In the genomic region with DNA sequence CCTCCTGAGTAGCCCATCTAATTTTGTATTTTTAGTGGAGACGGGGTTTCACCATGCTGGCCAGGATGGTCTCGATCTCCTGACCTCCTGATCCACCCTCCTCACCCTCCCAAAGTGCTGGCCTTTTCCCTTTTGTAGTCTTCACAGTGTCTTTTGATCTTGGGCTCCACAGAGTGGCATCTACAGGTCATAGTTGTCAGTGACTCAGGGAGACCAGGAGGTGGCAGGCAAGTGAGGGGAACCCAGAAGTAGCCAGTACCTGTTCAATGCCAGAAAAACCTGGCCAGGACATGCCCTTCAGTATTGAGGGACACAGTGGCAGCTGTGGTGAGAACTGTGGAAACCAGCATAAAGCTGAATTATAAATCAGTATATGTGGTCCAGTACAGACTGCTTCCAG, we compare ENCODE assay signal across 13 cellular contexts. TPM values are rescaled to one million over a fixed set of nuclear protein-coding genes. Genes with fewer than 3 reads are reported as not detected.
DNase-seq lines count a peak whose midpoint lies in the region; ATAC-seq and TF ChIP-seq lines count a peak whose summit lies in the region.
"Had no signal": no experiment of that assay in that cellular context is flagged by ENCODE, and none has a peak within 500 bp of the region (broad histone marks: within the 10 kb centered on the region; RNA-seq: fewer than 3 reads in every experiment).

No MANE protein-coding gene starts in this region.

- no peak overlapping the region for H2AFZ ChIP-seq in neural progenitor cell (replicated peaks)
- H2AFZ ChIP-seq in neuronal stem cell (ENCODE audit: low read length): no peak overlapping the region

- H2BK120ac ChIP-seq in neuronal stem cell (ENCODE audit: low read depth, low read length): no peak overlapping the region

- H3K9me3 ChIP-seq in WERI-Rb-1 (ENCODE audit: severe bottlenecking): peaks cover 10% of the 10 kb centered on the region
- no peaks in the 10 kb centered on the region for H3K9me3 ChIP-seq in neural progenitor cell (ENCODE audit: low read depth)
- peaks cover 0 to 3% of the 10 kb centered on the region in 2 donors for H3K9me3 ChIP-seq in neuronal stem cell (replicated peaks in 1 of 2; ENCODE audit: control insufficient read depth in 2 of 2, insufficient read depth in 1 of 2, low read depth in 1 of 2, low read length in 2 of 2)
- H3K9me3 ChIP-seq in lower lobe of right lung: no peaks in the 10 kb centered on the region
- H3K9me3 ChIP-seq: uterus had no signal

- no CpG with 5 or more reads among the region's 2 CpGs for WGBS in neuronal stem cell (ENCODE audit: extremely low coverage in 2 of 2, insufficient read length in 2 of 2, insufficient replicate concordance in 1 of 2), 2 donors

- no peak overlapping the region for H3K4me3 ChIP-seq in WERI-Rb-1 (ENCODE audit: low read depth, low read length)
- H3K4me3 ChIP-seq in neural progenitor cell: no peak overlapping the region
- no peak overlapping the region for H3K4me3 ChIP-seq in neuronal stem cell (ENCODE audit: low read length in 2 of 2)
- H3K4me3 ChIP-seq in lower lobe of right lung: no peak overlapping the region
- H3K4me3 ChIP-seq: dorsolateral prefrontal cortex, uterus had no signal

- no peak overlapping the region for H2BK5ac ChIP-seq in neuronal stem cell (ENCODE audit: low read length)

- H3K9ac ChIP-seq in neural progenitor cell (no peak overlapping the region), neuronal stem cell (ENCODE audit: low read depth, low read length, poor library complexity) (no peak overlapping the region)

- no peak overlapping the region for H3K4ac ChIP-seq in neuronal stem cell (ENCODE audit: low read length)

- CTCF ChIA-PET in activated CD8-positive, alpha-beta T cell treated with anti-CD3 and anti-CD28 coated beads, Interleukin-2, amount 10 ng/mL, durations not matched to agents 7 days and 5 days (lab: Charles Lee): interaction anchor here (0.9 kb wide), 2 partner anchors 33 to 89 kb away, joined by 3 read pairs; no protein-coding TSS in a partner anchor
- CTCF ChIA-PET in activated CD8-positive, alpha-beta T cell treated with anti-CD3 and anti-CD28 coated beads for 36 hours (lab: Charles Lee): no interaction called here

- no peaks in the 10 kb centered on the region for H3K27me3 ChIP-seq in WERI-Rb-1 (ENCODE audit: insufficient read depth, low read depth, severe bottlenecking)
- peaks cover 60% of the 10 kb centered on the region for H3K27me3 ChIP-seq in neural progenitor cell
- H3K27me3 ChIP-seq in neuronal stem cell (ENCODE audit: control insufficient read depth in 3 of 3, insufficient read depth in 3 of 3, low read depth in 1 of 3, low read length in 3 of 3): peaks cover 0 to 45% (median 0%) of the 10 kb centered on the region in 3 experiments
- peaks cover 37% of the 10 kb centered on the region for H3K27me3 ChIP-seq in lower lobe of right lung (ENCODE audit: low read depth)
- H3K27me3 ChIP-seq: uterus had no signal

- no peak overlapping the region for H3K4me3 Mint-ChIP-seq in activated CD8-positive, alpha-beta T cell treated with anti-CD3 and anti-CD28 coated beads, Interleukin-2, amount 10 ng/mL, durations not matched to agents 7 days and 5 days
- H3K4me3 Mint-ChIP-seq in activated CD8-positive, alpha-beta T cell treated with anti-CD3 and anti-CD28 coated beads for 36 hours: no peak overlapping the region
- no peak overlapping the region for H3K4me3 Mint-ChIP-seq in neural progenitor cell

- no peak overlapping the region for H3K4me2 ChIP-seq in neural progenitor cell
- no peak overlapping the region for H3K4me2 ChIP-seq in neuronal stem cell (ENCODE audit: insufficient read depth, low read length, poor library complexity, severe bottlenecking)

- no peak for TF ChIP-seq CTCF in activated CD8-positive, alpha-beta T cell treated with anti-CD3 and anti-CD28 coated beads for 36 hours (IDR thresholded peaks at IDR 0.05)
- TF ChIP-seq CTCF in LNCAP (IDR thresholded peaks at IDR 0.05) (peak; percentile 20; the same call in 1 of the 2 replicates), WERI-Rb-1 (IDR thresholded peaks at IDR 0.05; ENCODE audit: low read depth, low read length) (peak; percentile 74), neural progenitor cell (IDR thresholded peaks at IDR 0.05) (peak; percentile 9), lower lobe of right lung (IDR thresholded peaks at IDR 0.05) (no peak)

- H3K27ac ChIP-seq in WERI-Rb-1: no peak overlapping the region
- H3K27ac ChIP-seq in neural progenitor cell: no peak overlapping the region
- no peak overlapping the region for H3K27ac ChIP-seq in neuronal stem cell (replicated peaks; ENCODE audit: low read length)
- no peak overlapping the region for H3K27ac ChIP-seq in lower lobe of right lung
- H3K27ac ChIP-seq: dorsolateral prefrontal cortex, uterus had no signal

- H3K23ac ChIP-seq in neuronal stem cell (ENCODE audit: low read depth, low read length, poor library complexity): no peak overlapping the region

- no peaks in the 10 kb centered on the region for H3K9me3 Mint-ChIP-seq in activated CD8-positive, alpha-beta T cell treated with anti-CD3 and anti-CD28 coated beads, Interleukin-2, amount 10 ng/mL, durations not matched to agents 7 days and 5 days (ENCODE audit: insufficient read depth)
- no peaks in the 10 kb centered on the region for H3K9me3 Mint-ChIP-seq in activated CD8-positive, alpha-beta T cell treated with anti-CD3 and anti-CD28 coated beads for 36 hours
- no peaks in the 10 kb centered on the region for H3K9me3 Mint-ChIP-seq in neural progenitor cell
- H3K9me3 Mint-ChIP-seq: activated T-helper 2 cell treated with anti-CD3 and anti-CD28 coated beads, Interferon-gamma antibody, Interleukin-2, Interleukin-4, amounts not matched to agents 10 μg/mL and 5 μg/mL and 100 μg/mL, durations not matched to agents 14 hours and 24 hours and 36 hours had no signal

- no peak overlapping the region for H4K8ac ChIP-seq in neuronal stem cell (ENCODE audit: low read depth, low read length)

- no peak overlapping the region for H2BK15ac ChIP-seq in neuronal stem cell (ENCODE audit: low read length)

- H2BK12ac ChIP-seq in neuronal stem cell (ENCODE audit: low read length): no peak overlapping the region

- H3K27ac Mint-ChIP-seq in activated CD8-positive, alpha-beta T cell treated with anti-CD3 and anti-CD28 coated beads, Interleukin-2, amount 10 ng/mL, durations not matched to agents 7 days and 5 days: no peak overlapping the region
- no peak overlapping the region for H3K27ac Mint-ChIP-seq in activated CD8-positive, alpha-beta T cell treated with anti-CD3 and anti-CD28 coated beads for 36 hours
- H3K27ac Mint-ChIP-seq in neural progenitor cell: no peak overlapping the region
- H3K27ac Mint-ChIP-seq: activated T-helper 2 cell treated with anti-CD3 and anti-CD28 coated beads, Interferon-gamma antibody, Interleukin-2, Interleukin-4, amounts not matched to agents 10 μg/mL and 5 μg/mL and 100 μg/mL, durations not matched to agents 14 hours and 24 hours and 36 hours had no signal

- no peaks in the 10 kb centered on the region for H3K36me3 ChIP-seq in WERI-Rb-1
- no peaks in the 10 kb centered on the region for H3K36me3 ChIP-seq in neural progenitor cell
- no peaks in the 10 kb centered on the region for H3K36me3 ChIP-seq in neuronal stem cell (replicated peaks in 1 of 2; ENCODE audit: control insufficient read depth in 2 of 2, insufficient read depth in 2 of 2, low read length in 2 of 2)
- no peaks in the 10 kb centered on the region for H3K36me3 ChIP-seq in lower lobe of right lung
- H3K36me3 ChIP-seq: uterus had no signal

- no peaks in the 10 kb centered on the region for H4K20me1 ChIP-seq in neural progenitor cell (ENCODE audit: low read depth)

- H3K14ac ChIP-seq in neuronal stem cell (ENCODE audit: low read length): no peak overlapping the region

- H3F3A ChIP-seq in neural progenitor cell (ENCODE audit: low read depth): no peaks in the 10 kb centered on the region

- DNase-seq in activated CD8-positive, alpha-beta T cell treated with anti-CD3 and anti-CD28 coated beads, Interleukin-2, amount 10 ng/mL, durations not matched to agents 7 days and 5 days: no peak
- no peak for DNase-seq in activated CD8-positive, alpha-beta T cell treated with anti-CD3 and anti-CD28 coated beads for 36 hours
- DNase-seq in WERI-Rb-1: peak; percentile 64
- DNase-seq in neural progenitor cell (ENCODE audit: low spot score): peak; percentile 10
- DNase-seq in neuronal stem cell (ENCODE audit: low spot score): no peak
- DNase-seq in 8988T: no peak
- no peak for DNase-seq in lower lobe of right lung
- DNase-seq: dorsolateral prefrontal cortex, NCI-H1436, T-helper 1 cell, uterus had no signal

- H3K79me1 ChIP-seq in neuronal stem cell (ENCODE audit: low read depth, low read length): no peaks in the 10 kb centered on the region

- H3K4me1 Mint-ChIP-seq in activated CD8-positive, alpha-beta T cell treated with anti-CD3 and anti-CD28 coated beads, Interleukin-2, amount 10 ng/mL, durations not matched to agents 7 days and 5 days (ENCODE audit: low read depth): peaks cover 1% of the 10 kb centered on the region
- H3K4me1 Mint-ChIP-seq in activated CD8-positive, alpha-beta T cell treated with anti-CD3 and anti-CD28 coated beads for 36 hours (ENCODE audit: low read depth): no peaks in the 10 kb centered on the region
- peaks cover 9% of the 10 kb centered on the region for H3K4me1 Mint-ChIP-seq in neural progenitor cell

- POLR2A ChIA-PET in activated CD8-positive, alpha-beta T cell treated with anti-CD3 and anti-CD28 coated beads, Interleukin-2, amount 10 ng/mL, durations not matched to agents 7 days and 5 days (lab: Charles Lee): no interaction called here
- POLR2A ChIA-PET in activated CD8-positive, alpha-beta T cell treated with anti-CD3 and anti-CD28 coated beads for 36 hours (lab: Charles Lee): no interaction called here

- intact Hi-C loops in activated CD8-positive, alpha-beta T cell treated with anti-CD3 and anti-CD28 coated beads for 36 hours (cut with micrococcal nuclease): no loop called here
- intact Hi-C loops in lower lobe of right lung (cut with DNase I): no loop called here

- no peaks in the 10 kb centered on the region for H3K36me3 Mint-ChIP-seq in activated CD8-positive, alpha-beta T cell treated with anti-CD3 and anti-CD28 coated beads, Interleukin-2, amount 10 ng/mL, durations not matched to agents 7 days and 5 days (ENCODE audit: low read depth)
- H3K36me3 Mint-ChIP-seq in activated CD8-positive, alpha-beta T cell treated with anti-CD3 and anti-CD28 coated beads for 36 hours (ENCODE audit: low read depth): no peaks in the 10 kb centered on the region
- H3K36me3 Mint-ChIP-seq in neural progenitor cell: no peaks in the 10 kb centered on the region

- H3K4me1 ChIP-seq in neural progenitor cell (peaks cover 10% of the 10 kb centered on the region), neuronal stem cell (ENCODE audit: control insufficient read depth in 2 of 2, insufficient read depth in 1 of 2, low read depth in 1 of 2, low read length in 2 of 2) (peaks cover 0 to 7% of the 10 kb centered on the region in 2 donors), lower lobe of right lung (no peaks in the 10 kb centered on the region)
- H3K4me1 ChIP-seq: uterus had no signal

- no peaks in the 10 kb centered on the region for H3K79me2 ChIP-seq in neural progenitor cell (ENCODE audit: low read depth)

- H3K18ac ChIP-seq in neuronal stem cell (ENCODE audit: low read length): no peak overlapping the region

- ATAC-seq in activated CD8-positive, alpha-beta T cell treated with anti-CD3 and anti-CD28 coated beads, Interleukin-2, amount 10 ng/mL, durations not matched to agents 7 days and 5 days: peak; percentile 39
- no peak for ATAC-seq in activated CD8-positive, alpha-beta T cell treated with anti-CD3 and anti-CD28 coated beads for 36 hours
- ATAC-seq in lower lobe of right lung: no peak

- peaks cover 67% of the 10 kb centered on the region for H3K27me3 Mint-ChIP-seq in activated CD8-positive, alpha-beta T cell treated with anti-CD3 and anti-CD28 coated beads, Interleukin-2, amount 10 ng/mL, durations not matched to agents 7 days and 5 days (ENCODE audit: low read depth)
- peaks cover 55% of the 10 kb centered on the region for H3K27me3 Mint-ChIP-seq in activated CD8-positive, alpha-beta T cell treated with anti-CD3 and anti-CD28 coated beads for 36 hours
- peaks cover 15% of the 10 kb centered on the region for H3K27me3 Mint-ChIP-seq in neural progenitor cell (ENCODE audit: insufficient read depth, low read depth)

- H2AK5ac ChIP-seq in neuronal stem cell (ENCODE audit: low read depth, low read length): no peak overlapping the region

- H4K91ac ChIP-seq in neuronal stem cell (ENCODE audit: low read depth, low read length, poor library complexity): no peak overlapping the region

RNA-seq across cellular contexts. Expression of gene RPP21, which starts 19.6 kb away (rescaled TPM):
- total RNA-seq in activated CD8-positive, alpha-beta T cell treated with anti-CD3 and anti-CD28 coated beads, Interleukin-2, amount 10 ng/mL, durations not matched to agents 7 days and 5 days: 10 to 100 TPM; 37.3 to 37.9 TPM
- total RNA-seq in activated CD8-positive, alpha-beta T cell treated with anti-CD3 and anti-CD28 coated beads for 36 hours: 10 to 100 TPM; 43.0 to 43.5 TPM
- total RNA-seq in neural progenitor cell (ENCODE audit: low replicate concordance) (38.0 and 89.6 TPM in 2 replicates), lower lobe of right lung (30.6 TPM)
- polyA plus RNA-seq in neuronal stem cell (2013, experiment 1 of 2): 140 TPM
- 136 TPM for polyA plus RNA-seq in neuronal stem cell (2013, experiment 2 of 2)

RNA-seq across cellular contexts. Expression of gene TRIM39, which starts 37.9 kb away (rescaled TPM):
- total RNA-seq in activated CD8-positive, alpha-beta T cell treated with anti-CD3 and anti-CD28 coated beads, Interleukin-2, amount 10 ng/mL, durations not matched to agents 7 days and 5 days: 10 to 100 TPM; 16.7 to 16.9 TPM
- 10 to 100 TPM; 21.6 to 22.3 TPM for total RNA-seq in activated CD8-positive, alpha-beta T cell treated with anti-CD3 and anti-CD28 coated beads for 36 hours
- total RNA-seq in neural progenitor cell (ENCODE audit: low replicate concordance) (11.0 and 21.2 TPM in 2 replicates), lower lobe of right lung (13.3 TPM)
- polyA plus RNA-seq in neuronal stem cell (2013, experiment 1 of 2): 8.9 TPM
- polyA plus RNA-seq in neuronal stem cell (2013, experiment 2 of 2): 7.8 TPM

Comparison
In these comparisons a context has a peak if more than half of its experiments do, and no peak if none do; other contexts are left out.
1. DNase-seq: peak in WERI-Rb-1 (single experiment) and neural progenitor cell (single experiment); none in activated CD8-positive, alpha-beta T cell treated with anti-CD3 and anti-CD28 coated beads, Interleukin-2, amount 10 ng/mL, durations not matched to agents 7 days and 5 days (single experiment), activated CD8-positive, alpha-beta T cell treated with anti-CD3 and anti-CD28 coated beads for 36 hours (single experiment), neuronal stem cell (single experiment), 8988T (single experiment) and lower lobe of right lung (single experiment).
2. CTCF ChIP-seq: peak in LNCAP (single experiment), WERI-Rb-1 (single experiment) and neural progenitor cell (single experiment); none in activated CD8-positive, alpha-beta T cell treated with anti-CD3 and anti-CD28 coated beads for 36 hours (single experiment) and lower lobe of right lung (single experiment).